26 cellular contexts compared by ENCODE assay signal in genomic region chr12:50482566-50482965, GRCh38.
"Had no signal": no experiment of that assay in that cellular context is flagged by ENCODE, and none has a peak within 500 bp of the region (broad histone marks: within the 10 kb centered on the region; RNA-seq: fewer than 3 reads in every experiment).

No MANE protein-coding gene starts in this region.

- H3K4me2 ChIP-seq: smooth muscle cell had no signal

- H3K4me3 ChIP-seq: ascending aorta, colonic mucosa, dorsolateral prefrontal cortex, esophagus muscularis mucosa, gastrocnemius medialis, mucosa of descending colon, sigmoid colon, smooth muscle cell, stomach, transverse colon had no signal

- H3K9me3 ChIP-seq: ascending aorta, colonic mucosa, esophagus muscularis mucosa, gastrocnemius medialis, mucosa of descending colon, sigmoid colon, stomach, transverse colon had no signal

- H3K36me3 ChIP-seq: ascending aorta, colonic mucosa, transverse colon had no signal

- ATAC-seq: activated CD8-positive, alpha-beta T cell treated with anti-CD3 and anti-CD28 coated beads, Interleukin-2, amount 10 ng/mL, durations not matched to agents 7 days and 5 days; activated naive CD4-positive, alpha-beta T cell treated with anti-CD3 and anti-CD28 coated beads, Interleukin-2, amount 50 U/mL, for 72 hours; effector memory CD8-positive, alpha-beta T cell; gastrocnemius medialis; left cardiac atrium; mucosa of descending colon; stimulated activated memory B cell treated with anti-CD40 and anti-IgM and Interleukin-4, amounts not matched to agents 10 μg/mL and 1 μg/mL and 100 μg/mL, for 72 hours had no signal

- DNase-seq: activated CD4-positive, alpha-beta T cell treated with anti-CD3 and anti-CD28 coated beads, Interleukin-2, amount 50 U/mL, for 1 hour; activated CD4-positive, CD25-positive, alpha-beta regulatory T cell treated with anti-CD3 and anti-CD28 coated beads, Interleukin-2, amount 50 U/mL, for 72 hours; activated CD8-positive, alpha-beta T cell treated with anti-CD3 and anti-CD28 coated beads, Interleukin-2, amount 10 ng/mL, durations not matched to agents 7 days and 5 days; activated gamma-delta T cell treated with Interleukin-2 at 50 U/mL for 16 hours; colonic mucosa; dorsolateral prefrontal cortex; effector memory CD8-positive, alpha-beta T cell; gastrocnemius medialis; head of caudate nucleus; hypothalamus; left cardiac atrium; mesenchymal stem cell; mucosa of descending colon; occipital lobe; posterior cingulate gyrus; retina; sigmoid colon; stimulated activated CD4-positive, alpha-beta T cell treated with anti-CD3 and anti-CD28 coated beads, Interleukin-15, amount 100 ng/mL, for 24 hours; stomach; transverse colon had no signal

- H3K4me1 ChIP-seq: ascending aorta, colonic mucosa, gastrocnemius medialis, sigmoid colon, stomach, transverse colon had no signal

- H3K27ac ChIP-seq: ascending aorta, colonic mucosa, dorsolateral prefrontal cortex, esophagus muscularis mucosa, gastrocnemius medialis, sigmoid colon, stomach, transverse colon, VCaP had no signal

- H3K27me3 ChIP-seq: ascending aorta, colonic mucosa, dorsolateral prefrontal cortex, esophagus muscularis mucosa, gastrocnemius medialis, sigmoid colon, stomach, transverse colon had no signal
